In the genomic region with DNA sequence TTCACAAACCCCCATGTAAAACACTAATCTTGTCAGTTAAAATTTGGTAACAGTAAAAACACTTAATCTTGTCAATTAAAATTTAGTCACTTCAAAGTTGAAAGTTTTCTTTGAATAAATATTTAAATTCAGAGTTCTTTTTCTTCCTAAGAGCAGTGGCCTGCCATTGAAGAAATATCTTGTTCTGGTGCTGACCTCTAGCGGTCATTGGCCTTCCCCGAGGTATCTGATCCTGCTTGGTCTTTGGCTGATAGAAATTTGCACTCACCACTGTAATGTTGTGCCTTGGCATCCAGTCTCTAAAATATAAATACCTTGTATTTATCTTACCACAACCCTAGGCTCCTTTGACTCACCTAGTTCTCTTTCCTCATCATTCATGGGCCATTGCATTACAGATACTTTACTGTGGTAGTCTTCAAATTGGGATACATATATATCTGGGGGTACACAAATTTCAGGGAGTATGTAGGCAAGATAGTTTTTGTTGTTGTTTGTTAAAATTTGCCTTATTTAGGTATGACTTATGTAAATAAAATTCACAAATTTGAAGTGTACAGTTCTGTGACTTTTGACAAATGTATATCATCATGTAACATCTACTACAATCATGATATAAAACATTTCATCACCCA, we compare ENCODE assay signal across 9 cellular contexts. TPM values are rescaled to one million over a fixed set of nuclear protein-coding genes. Genes with fewer than 3 reads are reported as not detected.
DNase-seq lines count a peak whose midpoint lies in the region; ATAC-seq and TF ChIP-seq lines count a peak whose summit lies in the region.
"Had no signal": no experiment of that assay in that cellular context is flagged by ENCODE, and none has a peak within 500 bp of the region (broad histone marks: within the 10 kb centered on the region; RNA-seq: fewer than 3 reads in every experiment).

No MANE protein-coding gene starts in this region.

- no peaks in the 10 kb centered on the region for H3K9me3 Mint-ChIP-seq in CD8-positive, alpha-beta T cell
- H3K9me3 Mint-ChIP-seq: activated naive CD4-positive, alpha-beta T cell treated with anti-CD3 and anti-CD28 coated beads, Interleukin-2, amount 50 U/mL, for 24 hours had no signal

- H3K4me1 Mint-ChIP-seq in CD8-positive, alpha-beta T cell (ENCODE audit: low read depth) = no peaks in the 10 kb centered on the region
- H3K4me1 Mint-ChIP-seq: activated naive CD4-positive, alpha-beta T cell treated with anti-CD3 and anti-CD28 coated beads, Interleukin-2, amount 50 U/mL, for 24 hours had no signal

- H3K4me2 ChIP-seq in Karpas-422 (ENCODE audit: low read depth, low read length, poor library complexity, severe bottlenecking) = no peak overlapping the region
- H3K4me2 ChIP-seq in parathyroid adenoma (ENCODE audit: low read length) = no peak overlapping the region

- no peaks in the 10 kb centered on the region for H3K9me2 ChIP-seq in Karpas-422 (replicated peaks; ENCODE audit: insufficient read depth, low read length)

- TF ChIP-seq POLR2A in gastroesophageal sphincter (IDR thresholded peaks at IDR 0.05) = no peak
- no peak for TF ChIP-seq POLR2A in upper lobe of left lung (IDR thresholded peaks at IDR 0.05)

- no peaks in the 10 kb centered on the region for H3K36me3 Mint-ChIP-seq in CD8-positive, alpha-beta T cell
- H3K36me3 Mint-ChIP-seq: activated naive CD4-positive, alpha-beta T cell treated with anti-CD3 and anti-CD28 coated beads, Interleukin-2, amount 50 U/mL, for 24 hours had no signal

- peak; percentile 74 for TF ChIP-seq CTCF in CD8-positive, alpha-beta T cell (IDR thresholded peaks at IDR 0.05)
- TF ChIP-seq CTCF in gastroesophageal sphincter (IDR thresholded peaks at IDR 0.05) (peak; percentile 64 to 83 (median 72)), parathyroid adenoma (IDR thresholded peaks at IDR 0.05) (peak; percentile 63), upper lobe of left lung (IDR thresholded peaks at IDR 0.05) (peak; percentile 47 to 82 (median 70))

- no peaks in the 10 kb centered on the region for H3K36me3 ChIP-seq in CD8-positive, alpha-beta T cell (ENCODE audit: insufficient read depth, low read length)
- no peaks in the 10 kb centered on the region for H3K36me3 ChIP-seq in Karpas-422 (ENCODE audit: insufficient read depth, low read length)
- no peaks in the 10 kb centered on the region for H3K36me3 ChIP-seq in SJCRH30
- H3K36me3 ChIP-seq in gastroesophageal sphincter = no peaks in the 10 kb centered on the region
- H3K36me3 ChIP-seq in parathyroid adenoma (ENCODE audit: control insufficient read depth, insufficient read depth, low read length) = no peaks in the 10 kb centered on the region
- H3K36me3 ChIP-seq in upper lobe of left lung = no peaks in the 10 kb centered on the region

- intact Hi-C loops in CD8-positive, alpha-beta T cell (cut with DNase I, micrococcal nuclease) = loop anchor here (1.0 to 10.0 kb wide), 5 partner anchors 72 to 1193 kb away; no protein-coding TSS in a partner anchor

- no peak overlapping the region for H3K27ac ChIP-seq in CD8-positive, alpha-beta T cell (ENCODE audit: low read depth, low read length)
- H3K27ac ChIP-seq in Karpas-422 (ENCODE audit: low read length) (no peak overlapping the region), SJCRH30 (no peak overlapping the region), gastroesophageal sphincter (no peak overlapping the region), parathyroid adenoma (no peak overlapping the region), upper lobe of left lung (no peak overlapping the region)

- no peak overlapping the region for H3K4me3 Mint-ChIP-seq in CD8-positive, alpha-beta T cell
- H3K4me3 Mint-ChIP-seq: activated naive CD4-positive, alpha-beta T cell treated with anti-CD3 and anti-CD28 coated beads, Interleukin-2, amount 50 U/mL, for 24 hours had no signal

- H2AFZ ChIP-seq in Karpas-422 (ENCODE audit: low read length) (no peak overlapping the region), parathyroid adenoma (no peak overlapping the region)

- TF ChIP-seq EP300 in gastroesophageal sphincter (IDR thresholded peaks at IDR 0.05) (no peak), upper lobe of left lung (IDR thresholded peaks at IDR 0.05) (no peak)

- H3K79me2 ChIP-seq in Karpas-422 (ENCODE audit: low read length) (no peaks in the 10 kb centered on the region), parathyroid adenoma (no peaks in the 10 kb centered on the region)

- H3K27me3 Mint-ChIP-seq in CD8-positive, alpha-beta T cell (ENCODE audit: low read depth) = no peaks in the 10 kb centered on the region
- H3K27me3 Mint-ChIP-seq: activated naive CD4-positive, alpha-beta T cell treated with anti-CD3 and anti-CD28 coated beads, Interleukin-2, amount 50 U/mL, for 24 hours had no signal

- H3K27me3 ChIP-seq in CD8-positive, alpha-beta T cell (ENCODE audit: insufficient read depth, low read length) = no peaks in the 10 kb centered on the region
- no peaks in the 10 kb centered on the region for H3K27me3 ChIP-seq in Karpas-422 (ENCODE audit: low read length)
- no peaks in the 10 kb centered on the region for H3K27me3 ChIP-seq in SJCRH30
- H3K27me3 ChIP-seq in gastroesophageal sphincter = no peaks in the 10 kb centered on the region
- no peaks in the 10 kb centered on the region for H3K27me3 ChIP-seq in parathyroid adenoma (ENCODE audit: control insufficient read depth, insufficient read depth, low read length)
- H3K27me3 ChIP-seq in upper lobe of left lung = no peaks in the 10 kb centered on the region

- H3K9me3 ChIP-seq in CD8-positive, alpha-beta T cell (ENCODE audit: low read length) = no peaks in the 10 kb centered on the region
- no peaks in the 10 kb centered on the region for H3K9me3 ChIP-seq in Karpas-422 (ENCODE audit: low read length)
- no peaks in the 10 kb centered on the region for H3K9me3 ChIP-seq in SJCRH30 (replicated peaks)
- H3K9me3 ChIP-seq in gastroesophageal sphincter = no peaks in the 10 kb centered on the region
- no peaks in the 10 kb centered on the region for H3K9me3 ChIP-seq in parathyroid adenoma (ENCODE audit: control insufficient read depth, low read length)
- H3K9me3 ChIP-seq in upper lobe of left lung = no peaks in the 10 kb centered on the region

- no peaks in the 10 kb centered on the region for H4K20me1 ChIP-seq in Karpas-422 (ENCODE audit: insufficient read depth, low read depth, low read length)

- CTCF ChIA-PET in CD8-positive, alpha-beta T cell (lab: Charles Lee) = interaction anchor here (0.8 to 2.1 kb wide), 8 partner anchors 9 to 173 kb away, joined by 3 to 21 read pairs (median 6); partner anchors contain the start of gene SDAD1

- 0% methylated on average over 2 of the region's 2 CpGs for WGBS in gastroesophageal sphincter (ENCODE audit: low coverage in 1 of 2), 2 donors
- WGBS in upper lobe of left lung, 2 donors = 0% methylated on average over 2 of the region's 2 CpGs

- H3K27ac Mint-ChIP-seq in CD8-positive, alpha-beta T cell = no peak overlapping the region
- H3K27ac Mint-ChIP-seq: activated naive CD4-positive, alpha-beta T cell treated with anti-CD3 and anti-CD28 coated beads, Interleukin-2, amount 50 U/mL, for 24 hours had no signal

- DNase-seq in CD8-positive, alpha-beta T cell = peak; percentile 28 to 69 (median 55)
- DNase-seq in Karpas-422 (peak; percentile 84), SJCRH30 (peak; percentile 66 to 87), upper lobe of left lung (peak in 1 of 2 donors; percentile 69)
- DNase-seq in activated effector memory CD4-positive, alpha-beta T cell treated with Interleukin-2 at 50 U/mL for 16 hours = peak; percentile 31

- no peaks in the 10 kb centered on the region for H3K4me1 ChIP-seq in CD8-positive, alpha-beta T cell (ENCODE audit: insufficient read depth, low read length)
- no peaks in the 10 kb centered on the region for H3K4me1 ChIP-seq in Karpas-422 (ENCODE audit: low read length)
- H3K4me1 ChIP-seq in SJCRH30 = no peaks in the 10 kb centered on the region
- H3K4me1 ChIP-seq in gastroesophageal sphincter = no peaks in the 10 kb centered on the region
- H3K4me1 ChIP-seq in parathyroid adenoma = no peaks in the 10 kb centered on the region
- no peaks in the 10 kb centered on the region for H3K4me1 ChIP-seq in upper lobe of left lung

- no peak overlapping the region for H3K4me3 ChIP-seq in CD8-positive, alpha-beta T cell (ENCODE audit: low read depth, low read length)
- no peak overlapping the region for H3K4me3 ChIP-seq in Karpas-422 (ENCODE audit: low read length)
- no peak overlapping the region for H3K4me3 ChIP-seq in SJCRH30
- H3K4me3 ChIP-seq in gastroesophageal sphincter = no peak overlapping the region
- no peak overlapping the region for H3K4me3 ChIP-seq in parathyroid adenoma (ENCODE audit: low read depth, low read length)
- H3K4me3 ChIP-seq in upper lobe of left lung = no peak overlapping the region

- ATAC-seq in CD8-positive, alpha-beta T cell = peak; percentile 61
- ATAC-seq in GM19467 (IDR thresholded peaks at IDR 0.05; ENCODE audit: unreplicated experiment) = peak; percentile 58
- peak; percentile 78 for ATAC-seq in gastroesophageal sphincter
- peak; percentile 73 to 91 for ATAC-seq in upper lobe of left lung (ENCODE audit: low FRiP score in 2 of 2)

- POLR2A ChIA-PET in CD8-positive, alpha-beta T cell (lab: Charles Lee) = no interaction called here

- H3K9ac ChIP-seq in Karpas-422 (ENCODE audit: low read length) (no peak overlapping the region), parathyroid adenoma (no peak overlapping the region)

RNA-seq across cellular contexts. Expression of gene ART3, which starts 6.7 kb away (rescaled TPM):
- total RNA-seq in CD8-positive, alpha-beta T cell = not detected
- total RNA-seq in Karpas-422 (2014; rRNA removed; shearing (Covaris generic); ENCODE audit: low replicate concordance) = not detected in 2 replicates
- 6.0 TPM in 2 replicates for total RNA-seq in SJCRH30 (2014; rRNA removed; shearing (Covaris generic))
- 10 to 100 TPM in 2 of 4 donors, 1 to 10 TPM in 2; 2.3 to 22.6 (median 7.8) TPM for total RNA-seq in gastroesophageal sphincter
- under 1 TPM in 1 of 6 donors, not detected in 5; 0.55 TPM for total RNA-seq in upper lobe of left lung

RNA-seq across cellular contexts. Expression of gene CXCL11, which starts 31.9 kb away (rescaled TPM):
- not detected for total RNA-seq in CD8-positive, alpha-beta T cell
- not detected in 2 replicates for total RNA-seq in Karpas-422 (2014; rRNA removed; shearing (Covaris generic); ENCODE audit: low replicate concordance)
- total RNA-seq in SJCRH30 (2014; rRNA removed; shearing (Covaris generic)) = not detected in 2 replicates
- total RNA-seq in gastroesophageal sphincter (under 1 TPM in 1 of 4 donors, not detected in 3; 0.59 TPM), upper lobe of left lung (under 1 TPM in 3 of 6 donors, not detected in 3; 0.30 to 0.98 (median 0.31) TPM)

RNA-seq across cellular contexts. Expression of gene CXCL10, which starts 44.5 kb away (rescaled TPM):
- total RNA-seq in CD8-positive, alpha-beta T cell = not detected
- not detected in 2 replicates for total RNA-seq in Karpas-422 (2014; rRNA removed; shearing (Covaris generic); ENCODE audit: low replicate concordance)
- total RNA-seq in SJCRH30 (2014; rRNA removed; shearing (Covaris generic)) = not detected in 2 replicates
- total RNA-seq in gastroesophageal sphincter = 1 to 10 TPM in 2 of 4 donors, not detected in 2; 1.7 to 2.1 TPM
- total RNA-seq in upper lobe of left lung = 1 to 10 TPM in 5 of 6 donors, under 1 TPM in 1; 0.46 to 7.3 (median 3.1) TPM
